ENCODE assay signal across 31 cellular contexts in genomic region chr1:90784186-90784847, GRCh38.
"Had no signal": no experiment of that assay in that cellular context is flagged by ENCODE, and none has a peak within 500 bp of the region (broad histone marks: within the 10 kb centered on the region; RNA-seq: fewer than 3 reads in every experiment).

No MANE protein-coding gene starts in this region.

- H3K27ac Mint-ChIP-seq: activated CD4-positive, alpha-beta memory T cell treated with anti-CD3 and anti-CD28 coated beads, Interleukin-2, amount 10 ng/mL, durations not matched to agents 7 days and 5 days; activated CD4-positive, alpha-beta T cell treated with anti-CD3 and anti-CD28 coated beads for 36 hours; activated CD4-positive, alpha-beta T cell treated with anti-CD3 and anti-CD28 coated beads, Interleukin-2, amount 10 ng/mL, durations not matched to agents 24 days and 14 days; activated naive CD4-positive, alpha-beta T cell treated with anti-CD3 and anti-CD28 coated beads, Interleukin-2, amount 10 ng/mL, durations not matched to agents 7 days and 5 days; activated naive CD4-positive, alpha-beta T cell treated with anti-CD3 and anti-CD28 coated beads, Interleukin-2, amount 50 U/mL, for 72 hours; activated naive CD8-positive, alpha-beta T cell treated with anti-CD3 and anti-CD28 coated beads, Interleukin-2, amount 10 ng/mL, durations not matched to agents 7 days and 5 days; activated T-cell treated with anti-CD3 and anti-CD28 coated beads, Interleukin-2, amount 50 U/mL, for 24 hours; activated T-cell treated with anti-CD3 and anti-CD28 coated beads, Interleukin-2, amount 50 U/mL, for 72 hours; brain; T-helper 17 cell; T-helper 2 cell treated with Interferon-gamma antibody and Interleukin-4, amounts not matched to agents 5 μg/mL and 100 μg/mL, for 36 hours had no signal

- H3K9me3 Mint-ChIP-seq: activated CD4-positive, alpha-beta T cell treated with anti-CD3 and anti-CD28 coated beads, Interleukin-2, amount 10 ng/mL, durations not matched to agents 24 days and 14 days; activated naive CD4-positive, alpha-beta T cell treated with anti-CD3 and anti-CD28 coated beads, Interleukin-2, amount 10 ng/mL, durations not matched to agents 7 days and 5 days; activated naive CD8-positive, alpha-beta T cell treated with anti-CD3 and anti-CD28 coated beads, Interleukin-2, amount 10 ng/mL, durations not matched to agents 7 days and 5 days; activated T-cell treated with anti-CD3 and anti-CD28 coated beads, Interleukin-2, amount 50 U/mL, for 24 hours; T-helper 2 cell treated with Interferon-gamma antibody and Interleukin-4, amounts not matched to agents 5 μg/mL and 100 μg/mL, for 36 hours had no signal

- H3K36me3 Mint-ChIP-seq: activated naive CD4-positive, alpha-beta T cell treated with anti-CD3 and anti-CD28 coated beads, Interleukin-2, amount 10 ng/mL, durations not matched to agents 7 days and 5 days; activated naive CD8-positive, alpha-beta T cell treated with anti-CD3 and anti-CD28 coated beads, Interleukin-2, amount 10 ng/mL, durations not matched to agents 7 days and 5 days; brain had no signal

- H3K9me3 ChIP-seq: ascending aorta, breast epithelium, colonic mucosa had no signal

- H3K36me3 ChIP-seq: ascending aorta, breast epithelium, cardiac muscle cell, colonic mucosa, WERI-Rb-1 had no signal

- DNase-seq: activated CD4-positive, alpha-beta memory T cell treated with anti-CD3 and anti-CD28 coated beads, Interleukin-2, amount 10 ng/mL, durations not matched to agents 7 days and 5 days; activated CD4-positive, alpha-beta T cell treated with anti-CD3 and anti-CD28 coated beads for 36 hours; activated CD4-positive, alpha-beta T cell treated with anti-CD3 and anti-CD28 coated beads, Interleukin-2, amount 10 ng/mL, durations not matched to agents 24 days and 14 days; activated CD4-positive, alpha-beta T cell treated with anti-CD3 and anti-CD28 coated beads, Interleukin-2, amount 50 U/mL, for 4 hours; activated CD4-positive, CD25-positive, alpha-beta regulatory T cell; activated CD4-positive, CD25-positive, alpha-beta regulatory T cell treated with anti-CD3 and anti-CD28 coated beads, Interleukin-2, amount 50 U/mL, for 72 hours; activated CD8-positive, alpha-beta memory T cell treated with anti-CD3 and anti-CD28 coated beads, Interleukin-2, amount 50 U/mL, for 48 hours; activated gamma-delta T cell; activated naive CD4-positive, alpha-beta T cell; activated naive CD4-positive, alpha-beta T cell treated with anti-CD3 and anti-CD28 coated beads, Interleukin-2, amount 10 ng/mL, durations not matched to agents 7 days and 5 days; activated naive CD8-positive, alpha-beta T cell treated with anti-CD3 and anti-CD28 coated beads, Interleukin-2, amount 10 ng/mL, durations not matched to agents 7 days and 5 days; activated T-cell treated with anti-CD3 and anti-CD28 coated beads for 4 hours; activated T-cell treated with anti-CD3 and anti-CD28 coated beads, Interleukin-2, amount 50 U/mL, for 24 hours; activated T-cell treated with anti-CD3 and anti-CD28 coated beads, Interleukin-2, amount 50 U/mL, for 72 hours; central memory CD4-positive, alpha-beta T cell; cerebellar nuclear complex; colonic mucosa; effector CD8-positive, alpha-beta T cell; foreskin fibroblast; head of caudate nucleus; T-helper 1 cell; T-helper 17 cell; T1000; WERI-Rb-1 had no signal

- H3K4me1 ChIP-seq: ascending aorta, breast epithelium, colonic mucosa had no signal

- H3K4me3 ChIP-seq: ascending aorta, breast epithelium, cardiac muscle cell, colonic mucosa had no signal

- H3K4me1 Mint-ChIP-seq: activated CD4-positive, alpha-beta memory T cell treated with anti-CD3 and anti-CD28 coated beads, Interleukin-2, amount 10 ng/mL, durations not matched to agents 7 days and 5 days; activated CD4-positive, alpha-beta T cell treated with anti-CD3 and anti-CD28 coated beads for 36 hours; activated CD4-positive, alpha-beta T cell treated with anti-CD3 and anti-CD28 coated beads, Interleukin-2, amount 10 ng/mL, durations not matched to agents 24 days and 14 days; activated naive CD4-positive, alpha-beta T cell treated with anti-CD3 and anti-CD28 coated beads, Interleukin-2, amount 10 ng/mL, durations not matched to agents 7 days and 5 days; activated naive CD8-positive, alpha-beta T cell treated with anti-CD3 and anti-CD28 coated beads, Interleukin-2, amount 10 ng/mL, durations not matched to agents 7 days and 5 days; T-helper 17 cell had no signal

- H3K27me3 ChIP-seq: ascending aorta, breast epithelium, cardiac muscle cell, colonic mucosa had no signal

- H3K4me3 Mint-ChIP-seq: activated CD4-positive, alpha-beta memory T cell treated with anti-CD3 and anti-CD28 coated beads, Interleukin-2, amount 10 ng/mL, durations not matched to agents 7 days and 5 days; activated CD4-positive, alpha-beta T cell treated with anti-CD3 and anti-CD28 coated beads for 36 hours; activated CD4-positive, alpha-beta T cell treated with anti-CD3 and anti-CD28 coated beads, Interleukin-2, amount 10 ng/mL, durations not matched to agents 24 days and 14 days; activated naive CD4-positive, alpha-beta T cell treated with anti-CD3 and anti-CD28 coated beads, Interleukin-2, amount 10 ng/mL, durations not matched to agents 7 days and 5 days; activated naive CD8-positive, alpha-beta T cell treated with anti-CD3 and anti-CD28 coated beads, Interleukin-2, amount 10 ng/mL, durations not matched to agents 7 days and 5 days; activated T-cell treated with anti-CD3 and anti-CD28 coated beads, Interleukin-2, amount 50 U/mL, for 24 hours; activated T-cell treated with anti-CD3 and anti-CD28 coated beads, Interleukin-2, amount 50 U/mL, for 72 hours; brain; T-helper 17 cell; T-helper 2 cell treated with Interferon-gamma antibody and Interleukin-4, amounts not matched to agents 5 μg/mL and 100 μg/mL, for 36 hours had no signal

- H3K27ac ChIP-seq: ascending aorta, breast epithelium, cardiac muscle cell, colonic mucosa, WERI-Rb-1 had no signal

- H3K27me3 Mint-ChIP-seq: activated CD4-positive, alpha-beta memory T cell treated with anti-CD3 and anti-CD28 coated beads, Interleukin-2, amount 10 ng/mL, durations not matched to agents 7 days and 5 days had no signal

- ATAC-seq: activated CD4-positive, alpha-beta T cell treated with anti-CD3 and anti-CD28 coated beads for 36 hours; activated naive CD4-positive, alpha-beta T cell treated with anti-CD3 and anti-CD28 coated beads, Interleukin-2, amount 50 U/mL, for 72 hours; activated T-cell treated with anti-CD3 and anti-CD28 coated beads, Interleukin-2, amount 50 U/mL, for 72 hours; esophagus mucosa; T-helper 17 cell had no signal
